ENCODE assay signal across 18 cellular contexts in the genomic region with DNA sequence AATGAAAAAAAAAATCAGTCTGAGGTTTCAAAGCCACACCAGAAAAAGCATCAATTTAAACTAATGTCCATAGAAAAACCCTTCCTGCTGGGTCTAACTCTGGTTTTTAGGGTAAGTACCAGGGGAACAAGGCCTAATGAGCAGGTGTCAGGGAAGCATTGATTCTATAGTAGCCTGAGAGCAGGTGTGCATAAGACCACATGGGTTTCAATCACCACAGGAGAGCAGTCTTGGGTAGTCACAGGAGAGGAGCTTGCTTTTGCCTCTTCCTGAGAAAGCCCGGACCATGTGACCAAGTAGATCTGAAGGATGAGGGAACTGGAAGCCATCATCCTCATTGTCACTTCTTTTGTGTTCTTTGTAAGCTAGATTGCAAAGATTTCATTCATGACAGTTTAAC.
"Had no signal": no experiment of that assay in that cellular context is flagged by ENCODE, and none has a peak within 500 bp of the region (broad histone marks: within the 10 kb centered on the region; RNA-seq: fewer than 3 reads in every experiment).

No MANE protein-coding gene starts in this region.

- H2AFZ ChIP-seq: neural progenitor cell had no signal

- H3K4me3 ChIP-seq: colonic mucosa, neural progenitor cell, psoas muscle, thyroid gland had no signal

- H3K27me3 ChIP-seq: colonic mucosa, neural progenitor cell, thyroid gland had no signal

- H3K9ac ChIP-seq: neural progenitor cell had no signal

- DNase-seq: activated CD4-positive, alpha-beta T cell treated with anti-CD3 and anti-CD28 coated beads, Interleukin-2, amount 10 ng/mL, durations not matched to agents 24 days and 14 days; activated CD4-positive, CD25-positive, alpha-beta regulatory T cell; activated CD8-positive, alpha-beta T cell treated with anti-CD3 and anti-CD28 coated beads for 36 hours; activated naive CD4-positive, alpha-beta T cell treated with anti-CD3 and anti-CD28 coated beads for 36 hours; activated naive CD8-positive, alpha-beta T cell treated with anti-CD3 and anti-CD28 coated beads, Interleukin-2, amount 50 U/mL, for 24 hours; activated T-cell treated with anti-CD3 and anti-CD28 coated beads, Interleukin-2, amount 50 U/mL, for 1 hour; anterior cingulate cortex; colonic mucosa; endodermal cell; foreskin fibroblast; naive B cell; psoas muscle; right cardiac atrium; stimulated activated CD4-positive, alpha-beta T cell treated with anti-CD3 and anti-CD28 coated beads, Interleukin-2, amount 100 ng/mL, for 24 hours; stimulated activated naive CD4-positive, alpha-beta T cell treated with Interleukin-2 at 50 U/mL for 16 hours; thyroid gland had no signal

- H3K27ac ChIP-seq: colonic mucosa, epithelial cell of prostate, neural progenitor cell, psoas muscle, thyroid gland had no signal

- H3K4me2 ChIP-seq: neural progenitor cell had no signal

- H3K9me3 ChIP-seq: colonic mucosa, psoas muscle, thyroid gland had no signal

- H3K36me3 ChIP-seq: colonic mucosa, neural progenitor cell, thyroid gland had no signal

- H3K4me1 ChIP-seq: colonic mucosa, neural progenitor cell, psoas muscle, thyroid gland had no signal

- ATAC-seq: activated CD8-positive, alpha-beta T cell treated with anti-CD3 and anti-CD28 coated beads for 36 hours; activated naive CD8-positive, alpha-beta T cell treated with anti-CD3 and anti-CD28 coated beads, Interleukin-2, amount 50 U/mL, for 24 hours; psoas muscle; right cardiac atrium had no signal
